ENCODE assay signal across 7 cellular contexts in genomic region chr15:43111354-43111753, GRCh38.
"Had no signal": no experiment of that assay in that cellular context is flagged by ENCODE, and none has a peak within 500 bp of the region (broad histone marks: within the 10 kb centered on the region; RNA-seq: fewer than 3 reads in every experiment).

No MANE protein-coding gene starts in this region.

- H3K27ac ChIP-seq: GM23248 had no signal

- FAIRE-seq: HepG2 had no signal

- H3K36me3 ChIP-seq: HAP-1 had no signal

- H3K9me3 ChIP-seq: HAP-1 had no signal

- ATAC-seq: HCT116, HepG2 had no signal

- H3K4me3 ChIP-seq: GM23248, HAP-1 had no signal

- DNase-seq: GM23248, GOT3, H7, HFFc6 had no signal
